Comparison of ENCODE assay signal across 10 cellular contexts in genomic region chr1:48526045-48526714, GRCh38. TPM values are rescaled to one million over a fixed set of nuclear protein-coding genes. Genes with fewer than 3 reads are reported as not detected.
DNase-seq lines count a peak whose midpoint lies in the region; ATAC-seq and TF ChIP-seq lines count a peak whose summit lies in the region.
"Had no signal": no experiment of that assay in that cellular context is flagged by ENCODE, and none has a peak within 500 bp of the region (broad histone marks: within the 10 kb centered on the region; RNA-seq: fewer than 3 reads in every experiment).

No MANE protein-coding gene starts in this region.

- intact Hi-C loops in left ventricle myocardium superior (cut with micrococcal nuclease), result no loop called here
- intact Hi-C loops in thyroid gland (cut with DNase I), result no loop called here

- H3K36me3 ChIP-seq in RWPE2 (ENCODE audit: low read depth) (no peaks in the 10 kb centered on the region), thyroid gland (no peaks in the 10 kb centered on the region)
- H3K36me3 ChIP-seq: ascending aorta had no signal

- 61 to 68% methylated on average over 4 of the region's 4 CpGs for WGBS in thyroid gland, 2 donors

- H3K27ac ChIP-seq in RWPE2 (ENCODE audit: poor library complexity, severe bottlenecking), result no peak overlapping the region
- H3K27ac ChIP-seq in thyroid gland, result no peak overlapping the region
- H3K27ac ChIP-seq: ascending aorta had no signal

- no peaks in the 10 kb centered on the region for H3K9me3 Mint-ChIP-seq in activated naive CD8-positive, alpha-beta T cell treated with anti-CD3 and anti-CD28 coated beads, Interleukin-2, amount 50 U/mL, for 24 hours

- H3K4me1 Mint-ChIP-seq in activated naive CD8-positive, alpha-beta T cell treated with anti-CD3 and anti-CD28 coated beads, Interleukin-2, amount 50 U/mL, for 24 hours, result no peaks in the 10 kb centered on the region

- H3K36me3 Mint-ChIP-seq in activated naive CD8-positive, alpha-beta T cell treated with anti-CD3 and anti-CD28 coated beads, Interleukin-2, amount 50 U/mL, for 24 hours (ENCODE audit: low read depth), result no peaks in the 10 kb centered on the region

- ATAC-seq in RWPE2 (ENCODE audit: low read depth) (peak; percentile 41; the same call in 1 of the 3 replicates), left ventricle myocardium superior (peak; percentile 81), GM19324 (IDR thresholded peaks at IDR 0.05; ENCODE audit: low FRiP score, unreplicated experiment) (no peak)
- ATAC-seq in activated naive CD8-positive, alpha-beta T cell treated with anti-CD3 and anti-CD28 coated beads, Interleukin-2, amount 50 U/mL, for 24 hours, result no peak
- ATAC-seq: activated CD4-positive, CD25-positive, alpha-beta regulatory T cell treated with anti-CD3 and anti-CD28 coated beads, Interleukin-2, amount 50 U/mL, for 24 hours had no signal

- H3K9me3 ChIP-seq in RWPE2 (ENCODE audit: severe bottlenecking), result no peaks in the 10 kb centered on the region
- H3K9me3 ChIP-seq in thyroid gland, result no peaks in the 10 kb centered on the region
- H3K9me3 ChIP-seq: ascending aorta had no signal

- H3K4me1 ChIP-seq in RWPE2 (ENCODE audit: insufficient read depth, poor library complexity, severe bottlenecking) (no peaks in the 10 kb centered on the region), thyroid gland (no peaks in the 10 kb centered on the region)
- H3K4me1 ChIP-seq: ascending aorta had no signal

- no peak for TF ChIP-seq POLR2A in thyroid gland (IDR thresholded peaks at IDR 0.05)

- H3K27me3 Mint-ChIP-seq in activated naive CD8-positive, alpha-beta T cell treated with anti-CD3 and anti-CD28 coated beads, Interleukin-2, amount 50 U/mL, for 24 hours, result peaks cover 14% of the 10 kb centered on the region

- H3K4me3 ChIP-seq in RWPE2 (ENCODE audit: severe bottlenecking) (no peak overlapping the region), thyroid gland (replicated peaks in 1 of 3) (no peak overlapping the region)
- H3K4me3 ChIP-seq: ascending aorta had no signal

- H3K4me3 Mint-ChIP-seq in activated naive CD8-positive, alpha-beta T cell treated with anti-CD3 and anti-CD28 coated beads, Interleukin-2, amount 50 U/mL, for 24 hours, result no peak overlapping the region

- DNase-seq in NCI-H1092 treated with DMSO at 0.1 percent for 48 hours (lab: John Stamatoyannopoulos, UW) (peak; percentile 92), RWPE2 (ENCODE audit: low spot score) (no peak), left ventricle myocardium superior (peak; percentile 28), thyroid gland (peak; percentile 26 to 29)
- no peak for DNase-seq in stimulated activated CD8-positive, alpha-beta memory T cell treated with anti-CD3 and anti-CD28 coated beads, Interleukin-4, amount 100 ng/mL, for 48 hours
- no peak for DNase-seq in activated naive CD8-positive, alpha-beta T cell treated with anti-CD3 and anti-CD28 coated beads, Interleukin-2, amount 50 U/mL, for 24 hours
- DNase-seq: stimulated activated CD4-positive, alpha-beta T cell treated with anti-CD3 and anti-CD28 coated beads, Interleukin-4, amount 100 ng/mL, for 24 hours had no signal

- H3K27ac Mint-ChIP-seq in activated naive CD8-positive, alpha-beta T cell treated with anti-CD3 and anti-CD28 coated beads, Interleukin-2, amount 50 U/mL, for 24 hours, result no peak overlapping the region

- TF ChIP-seq CTCF in RWPE2 (IDR thresholded peaks at IDR 0.05; ENCODE audit: poor library complexity, severe bottlenecking), result no peak
- TF ChIP-seq CTCF in thyroid gland (IDR thresholded peaks at IDR 0.05), result no peak

- H3K27me3 ChIP-seq in RWPE2 (ENCODE audit: insufficient read depth, poor library complexity, severe bottlenecking) (no peaks in the 10 kb centered on the region), thyroid gland (no peaks in the 10 kb centered on the region)
- H3K27me3 ChIP-seq: ascending aorta had no signal

RNA-seq across cellular contexts. Expression of gene SPATA6, which starts 54.2 kb away (rescaled TPM):
- total RNA-seq in left ventricle myocardium superior (11.2 TPM), thyroid gland (10 to 100 TPM; 20.9 to 41.5 (median 34.0) TPM)

Comparison
In these comparisons a context has a peak if more than half of its experiments do, and no peak if none do; other contexts are left out.
1. DNase-seq: peak in NCI-H1092 treated with DMSO at 0.1 percent for 48 hours (single experiment), left ventricle myocardium superior (single experiment) and thyroid gland (2 of 2); none in RWPE2 (single experiment), stimulated activated CD8-positive, alpha-beta memory T cell treated with anti-CD3 and anti-CD28 coated beads, Interleukin-4, amount 100 ng/mL, for 48 hours (single experiment) and activated naive CD8-positive, alpha-beta T cell treated with anti-CD3 and anti-CD28 coated beads, Interleukin-2, amount 50 U/mL, for 24 hours (single experiment).
2. ATAC-seq: peak in RWPE2 (single experiment) and left ventricle myocardium superior (single experiment); none in GM19324 (single experiment) and activated naive CD8-positive, alpha-beta T cell treated with anti-CD3 and anti-CD28 coated beads, Interleukin-2, amount 50 U/mL, for 24 hours (single experiment).